Comparison of ENCODE assay signal across 7 cellular contexts in the genomic region with DNA sequence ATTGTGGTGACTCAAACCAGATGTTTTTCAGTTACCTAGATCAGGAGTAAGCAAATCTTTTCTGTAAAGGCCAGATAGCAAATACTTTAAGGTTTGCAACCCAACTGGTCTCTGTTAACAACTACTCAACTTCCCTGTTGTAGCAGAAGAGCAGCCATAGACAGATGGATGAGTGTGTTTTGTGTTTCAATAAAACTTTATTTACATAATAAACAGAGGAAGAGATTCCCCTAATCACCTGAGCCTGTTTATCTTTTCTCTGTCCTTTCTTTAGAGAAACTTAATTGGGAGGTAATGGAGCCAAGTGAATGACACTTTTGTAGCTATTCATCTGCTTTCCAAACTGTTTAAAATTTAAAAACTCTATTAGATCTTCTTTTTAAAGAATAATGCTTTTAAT.
"Had no signal": no experiment of that assay in that cellular context is flagged by ENCODE, and none has a peak within 500 bp of the region (broad histone marks: within the 10 kb centered on the region; RNA-seq: fewer than 3 reads in every experiment).

No MANE protein-coding gene starts in this region.

- H3K27ac ChIP-seq: GM23248, HL-60 had no signal

- H3K4me3 ChIP-seq: GM23248 had no signal

- H3K4me3 Mint-ChIP-seq: H9, HFFc6 had no signal

- H3K27ac Mint-ChIP-seq: HFFc6 had no signal

- DNase-seq: GM23248, H9, HFFc6, IMR-90, KBM-7 had no signal

- ATAC-seq: HCT116 had no signal

- H3K9me3 Mint-ChIP-seq: H9 had no signal

- H3K9ac ChIP-seq: GM23248 had no signal
